Comparison of ENCODE assay signal across 27 cellular contexts in genomic region chr18:37330173-37330572, GRCh38.
"Had no signal": no experiment of that assay in that cellular context is flagged by ENCODE, and none has a peak within 500 bp of the region (broad histone marks: within the 10 kb centered on the region; RNA-seq: fewer than 3 reads in every experiment).

No MANE protein-coding gene starts in this region.

- DNase-seq: activated B cell treated with CpG ODN at 0.5 μM for 24 hours; activated CD4-positive, alpha-beta T cell treated with anti-CD3 and anti-CD28 coated beads for 48 hours; activated CD4-positive, alpha-beta T cell treated with anti-CD3 and anti-CD28 coated beads, Interleukin-2, amount 50 U/mL, for 1 hour; activated CD4-positive, alpha-beta T cell treated with anti-CD3 and anti-CD28 coated beads, Interleukin-2, amount 50 U/mL, for 48 hours; activated CD8-positive, alpha-beta memory T cell treated with anti-CD3 and anti-CD28 coated beads for 24 hours; activated CD8-positive, alpha-beta T cell treated with anti-CD3 and anti-CD28 coated beads for 36 hours; activated effector memory CD4-positive, alpha-beta T cell treated with Interleukin-2 at 50 U/mL for 16 hours; activated gamma-delta T cell treated with Interleukin-2 at 50 U/mL for 16 hours; activated naive CD4-positive, alpha-beta T cell treated with anti-CD3 and anti-CD28 coated beads, Interleukin-2, amount 50 U/mL, for 16 hours; activated naive CD4-positive, alpha-beta T cell treated with Interleukin-2 at 50 U/mL for 16 hours; activated T-cell treated with anti-CD3 and anti-CD28 coated beads, Interleukin-2, amount 50 U/mL, for 4 hours; amniotic stem cell; anterior cingulate cortex; caudate nucleus; cortex of kidney; effector CD8-positive, alpha-beta T cell; esophagus squamous epithelium; foreskin melanocyte; heart right ventricle; T1000 had no signal

- H3K27me3 ChIP-seq: gastroesophageal sphincter, hepatocyte had no signal

- H3K9me3 ChIP-seq: esophagus squamous epithelium, gastroesophageal sphincter, heart right ventricle had no signal

- H3K27me3 Mint-ChIP-seq: activated B cell treated with CpG ODN at 0.5 μM for 24 hours; activated naive CD8-positive, alpha-beta T cell had no signal

- H3K27ac ChIP-seq: epithelial cell of prostate, esophagus squamous epithelium, gastroesophageal sphincter, heart right ventricle, hepatocyte, WERI-Rb-1 had no signal

- H3K36me3 ChIP-seq: esophagus squamous epithelium, gastroesophageal sphincter, heart right ventricle, WERI-Rb-1 had no signal

- H3K4me1 ChIP-seq: gastroesophageal sphincter, heart right ventricle had no signal

- H3K4me1 Mint-ChIP-seq: activated B cell treated with CpG ODN at 0.5 μM for 24 hours; activated T-helper 17 cell treated with anti-CD3 and anti-CD28 coated beads, Interleukin-2, amount 50 U/mL, for 72 hours had no signal

- H3K9me3 Mint-ChIP-seq: activated B cell treated with CpG ODN at 0.5 μM for 24 hours; activated CD8-positive, alpha-beta T cell treated with anti-CD3 and anti-CD28 coated beads for 36 hours; activated T-cell treated with anti-CD3 and anti-CD28 coated beads, Interleukin-2, amount 50 U/mL, for 4 hours; activated T-helper 17 cell treated with anti-CD3 and anti-CD28 coated beads, Interleukin-2, amount 50 U/mL, for 72 hours; T-helper 2 cell treated with Interferon-gamma antibody and Interleukin-4, amounts not matched to agents 5 μg/mL and 100 μg/mL, for 36 hours had no signal

- H3K36me3 Mint-ChIP-seq: activated naive CD8-positive, alpha-beta T cell had no signal

- H3K27ac Mint-ChIP-seq: activated B cell treated with CpG ODN at 0.5 μM for 24 hours; activated CD8-positive, alpha-beta T cell treated with anti-CD3 and anti-CD28 coated beads for 36 hours; activated naive CD8-positive, alpha-beta T cell; activated T-helper 17 cell treated with anti-CD3 and anti-CD28 coated beads, Interleukin-2, amount 50 U/mL, for 72 hours; T-helper 2 cell treated with Interferon-gamma antibody and Interleukin-4, amounts not matched to agents 5 μg/mL and 100 μg/mL, for 36 hours had no signal

- H3K4me3 Mint-ChIP-seq: activated B cell treated with CpG ODN at 0.5 μM for 24 hours; activated CD8-positive, alpha-beta T cell treated with anti-CD3 and anti-CD28 coated beads for 36 hours; activated naive CD8-positive, alpha-beta T cell; activated T-cell treated with anti-CD3 and anti-CD28 coated beads, Interleukin-2, amount 50 U/mL, for 4 hours; activated T-helper 17 cell treated with anti-CD3 and anti-CD28 coated beads, Interleukin-2, amount 50 U/mL, for 72 hours; T-helper 2 cell treated with Interferon-gamma antibody and Interleukin-4, amounts not matched to agents 5 μg/mL and 100 μg/mL, for 36 hours had no signal

- H3K4me3 ChIP-seq: esophagus squamous epithelium, gastroesophageal sphincter, heart right ventricle, hepatocyte had no signal
